ENCODE assay signal across 21 cellular contexts in genomic region chr14:106107703-106108102, GRCh38.
"Had no signal": no experiment of that assay in that cellular context is flagged by ENCODE, and none has a peak within 500 bp of the region (broad histone marks: within the 10 kb centered on the region; RNA-seq: fewer than 3 reads in every experiment).

No MANE protein-coding gene starts in this region.

- H3K4me1 ChIP-seq: Peyer's patch, SJSA1 had no signal

- H3K27ac ChIP-seq: PC-9, Peyer's patch, SJSA1, SK-N-MC had no signal

- H2AFZ ChIP-seq: PC-9 had no signal

- H3K4me2 ChIP-seq: PC-9 had no signal

- H3K4me3 ChIP-seq: MG63, PC-9, Peyer's patch, SJSA1, SK-N-MC had no signal

- H3K36me3 ChIP-seq: MG63, Peyer's patch, SJSA1 had no signal

- ATAC-seq: Right ventricle myocardium inferior had no signal

- DNase-seq: Karpas-422, KBM-7, MG63, NCI-H1105, NCI-H1436 treated with DMSO at 0.1 percent for 48 hours, NCI-H1694, NCI-H187 treated with DMSO at 0.1 percent for 48 hours, NCI-H2029 treated with DMSO at 0.1 percent for 48 hours, NCI-H2107, NCI-H345, NCI-H446 treated with DMSO at 0.1 percent for 48 hours, NCI-H510A treated with DMSO at 0.1 percent for 48 hours, NCI-H526, NCI-H748 treated with DMSO at 0.1 percent for 48 hours, OCI-M1, PC-9, Peyer's patch, SIG-M5 had no signal

- H3K27me3 ChIP-seq: MG63, Peyer's patch, SJSA1 had no signal

- H3K9me3 ChIP-seq: MG63, Peyer's patch, SJSA1 had no signal
